In the genomic region with DNA sequence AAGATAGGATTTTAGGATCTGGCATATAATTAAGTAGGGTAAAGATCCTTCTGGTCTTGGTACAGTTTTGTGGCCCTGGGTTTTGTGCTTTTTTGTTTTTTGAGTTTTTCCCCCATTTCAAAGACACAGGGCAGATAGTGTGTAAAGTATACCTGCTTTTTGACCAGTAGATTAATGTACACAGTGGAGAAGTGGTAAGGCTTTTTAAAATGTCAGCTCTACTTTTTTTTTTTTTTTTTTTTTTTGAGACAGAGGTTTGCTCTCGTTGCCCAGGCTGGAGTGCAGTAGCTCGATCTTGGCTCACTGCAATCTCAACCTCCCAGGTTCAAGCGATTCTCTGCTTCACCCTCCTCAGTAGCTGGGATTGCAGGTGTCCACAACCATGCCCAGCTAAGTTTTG, we compare ENCODE assay signal across 1 cellular context.
TF ChIP-seq lines count a peak whose summit lies in the region.

No MANE protein-coding gene starts in this region.

TF ChIP-seq in HepG2, 621 proteins besides CTCF, POLR2A, EP300 and RAD21:
- TF ChIP-seq, protein P1, sequence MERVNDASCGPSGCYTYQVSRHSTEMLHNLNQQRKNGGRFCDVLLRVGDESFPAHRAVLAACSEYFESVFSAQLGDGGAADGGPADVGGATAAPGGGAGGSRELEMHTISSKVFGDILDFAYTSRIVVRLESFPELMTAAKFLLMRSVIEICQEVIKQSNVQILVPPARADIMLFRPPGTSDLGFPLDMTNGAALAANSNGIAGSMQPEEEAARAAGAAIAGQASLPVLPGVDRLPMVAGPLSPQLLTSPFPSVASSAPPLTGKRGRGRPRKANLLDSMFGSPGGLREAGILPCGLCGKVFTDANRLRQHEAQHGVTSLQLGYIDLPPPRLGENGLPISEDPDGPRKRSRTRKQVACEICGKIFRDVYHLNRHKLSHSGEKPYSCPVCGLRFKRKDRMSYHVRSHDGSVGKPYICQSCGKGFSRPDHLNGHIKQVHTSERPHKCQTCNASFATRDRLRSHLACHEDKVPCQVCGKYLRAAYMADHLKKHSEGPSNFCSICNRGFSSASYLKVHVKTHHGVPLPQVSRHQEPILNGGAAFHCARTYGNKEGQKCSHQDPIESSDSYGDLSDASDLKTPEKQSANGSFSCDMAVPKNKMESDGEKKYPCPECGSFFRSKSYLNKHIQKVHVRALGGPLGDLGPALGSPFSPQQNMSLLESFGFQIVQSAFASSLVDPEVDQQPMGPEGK (CRISPR knock-in tag; IDR thresholded peaks at IDR 0.05), result no peak
- TF ChIP-seq HOXA3 (CRISPR knock-in tag; IDR thresholded peaks at IDR 0.05), result no peak
- no peak for TF ChIP-seq NFYC (CRISPR knock-in tag; IDR thresholded peaks at IDR 0.05)
- no peak for TF ChIP-seq KDM4B (CRISPR knock-in tag; IDR thresholded peaks at IDR 0.05)
- TF ChIP-seq ZNF550 (CRISPR knock-in tag; IDR thresholded peaks at IDR 0.05; ENCODE audit: borderline replicate concordance), result no peak
- TF ChIP-seq SYNCRIP (IDR thresholded peaks at IDR 0.05; ENCODE audit: insufficient read depth, low read depth, low read length), result no peak
